8 cellular contexts compared by ENCODE assay signal in the genomic region with DNA sequence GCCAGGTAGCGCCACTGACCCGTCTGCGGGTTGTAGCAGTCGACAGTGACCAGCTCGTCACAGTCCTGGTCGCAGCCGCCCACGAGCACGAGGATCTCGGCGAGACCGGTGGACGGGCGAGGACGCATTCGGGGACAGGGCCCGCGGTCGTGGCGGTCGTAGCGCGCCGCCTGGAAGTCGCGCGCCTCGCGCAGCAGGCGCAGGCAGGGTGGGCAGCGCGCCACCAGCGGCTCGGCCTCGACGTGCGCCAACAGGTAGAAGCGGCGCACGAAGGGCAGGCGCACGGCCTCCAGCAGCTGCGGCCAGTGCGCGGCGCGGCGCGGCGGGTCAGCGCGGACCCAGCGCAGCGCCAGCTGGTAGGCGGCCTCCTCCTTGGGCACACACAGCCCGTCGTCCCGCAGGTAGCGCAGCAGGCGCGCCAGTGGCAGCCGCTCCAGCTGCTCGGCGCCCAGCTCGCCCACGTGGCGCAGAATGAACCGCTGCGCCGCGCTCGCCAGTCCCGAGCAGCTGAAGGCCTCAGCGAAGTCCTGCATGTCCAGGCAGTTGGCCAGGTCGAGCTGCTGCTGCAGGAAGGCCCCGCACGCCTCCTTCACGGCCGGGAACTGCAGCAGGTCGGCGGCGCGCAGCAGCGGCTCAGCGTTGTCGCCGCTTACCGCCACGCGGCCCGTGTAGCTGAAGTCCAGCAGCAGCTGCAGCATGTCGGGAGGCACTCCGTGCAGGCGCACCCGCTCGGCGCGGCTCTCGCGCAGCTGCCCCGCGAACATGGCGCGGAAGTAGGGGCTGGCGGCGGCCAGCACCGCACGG. TPM values are rescaled to one million over a fixed set of nuclear protein-coding genes. Genes with fewer than 3 reads are reported as not detected.
DNase-seq lines count a peak whose midpoint lies in the region; ATAC-seq and TF ChIP-seq lines count a peak whose summit lies in the region.

No MANE protein-coding gene starts in this region.

- peak overlapping the region; percentile 93 for H3K27ac Mint-ChIP-seq in stimulated activated memory B cell treated with anti-CD40 and anti-IgM and Interleukin-4, amounts not matched to agents 10 μg/mL and 1 μg/mL and 100 μg/mL, for 72 hours

- BruUV-seq in A673 (replicated peaks; lab: Mats Ljungman, UMichigan) = no TSS peak

- no peak for DNase-seq in A673 (ENCODE audit: low spot score)
- peak; percentile 63 for DNase-seq in RPMI7951 (ENCODE audit: low read depth)
- DNase-seq in cardiac fibroblast (ENCODE audit: low read depth in 2 of 2) = no peak
- DNase-seq in KBM-7 = no peak

- ATAC-seq in GM18511 (IDR thresholded peaks at IDR 0.05; ENCODE audit: unreplicated experiment) = peak; percentile 37
- ATAC-seq in HG03039 (IDR thresholded peaks at IDR 0.05; ENCODE audit: unreplicated experiment) = peak; percentile 29
- peak; percentile 60 for ATAC-seq in stimulated activated memory B cell treated with anti-CD40 and anti-IgM and Interleukin-4, amounts not matched to agents 10 μg/mL and 1 μg/mL and 100 μg/mL, for 72 hours

- no peaks in the 10 kb centered on the region for H3K27me3 Mint-ChIP-seq in stimulated activated memory B cell treated with anti-CD40 and anti-IgM and Interleukin-4, amounts not matched to agents 10 μg/mL and 1 μg/mL and 100 μg/mL, for 72 hours

- H3K27ac ChIP-seq in A673 (ENCODE audit: low read depth, low read length, poor library complexity, severe bottlenecking) (peak overlapping the region; percentile 75), layer of hippocampus (ENCODE audit: low read depth, low read length) (peak overlapping the region; percentile 96)

- peaks cover 46% of the 10 kb centered on the region for H3K4me1 Mint-ChIP-seq in stimulated activated memory B cell treated with anti-CD40 and anti-IgM and Interleukin-4, amounts not matched to agents 10 μg/mL and 1 μg/mL and 100 μg/mL, for 72 hours

- H3K9me3 Mint-ChIP-seq in stimulated activated memory B cell treated with anti-CD40 and anti-IgM and Interleukin-4, amounts not matched to agents 10 μg/mL and 1 μg/mL and 100 μg/mL, for 72 hours = no peaks in the 10 kb centered on the region

- H3K4me1 ChIP-seq in A673 (ENCODE audit: insufficient read depth, low read length, poor library complexity, severe bottlenecking) = peaks cover 11% of the 10 kb centered on the region

- peaks cover 10% of the 10 kb centered on the region for H3K36me3 Mint-ChIP-seq in stimulated activated memory B cell treated with anti-CD40 and anti-IgM and Interleukin-4, amounts not matched to agents 10 μg/mL and 1 μg/mL and 100 μg/mL, for 72 hours

- H3K4me3 Mint-ChIP-seq in stimulated activated memory B cell treated with anti-CD40 and anti-IgM and Interleukin-4, amounts not matched to agents 10 μg/mL and 1 μg/mL and 100 μg/mL, for 72 hours = peak overlapping the region; percentile 95

- CTCF ChIA-PET in A673 (lab: Charles Lee) = no interaction called here

- H3K9me3 ChIP-seq in A673 (ENCODE audit: low read depth, low read length, poor library complexity, severe bottlenecking) = no peaks in the 10 kb centered on the region

- no peak for TF ChIP-seq CTCF in A673 (conservative IDR thresholded peaks at IDR 0.05; ENCODE audit: low read depth, low read length)
- TF ChIP-seq CTCF in cardiac fibroblast (IDR thresholded peaks at IDR 0.05; ENCODE audit: low read depth, low read length) = no peak

- POLR2A ChIA-PET in A673 (lab: Charles Lee; ENCODE audit: low non-redundant PET) = no interaction called here

- H3K27me3 ChIP-seq in A673 (replicated peaks; ENCODE audit: insufficient read depth, low read depth, low read length, poor library complexity) (no peaks in the 10 kb centered on the region), layer of hippocampus (ENCODE audit: control insufficient read depth, insufficient read depth, low read length) (no peaks in the 10 kb centered on the region)

- H3K4me3 ChIP-seq in A673 (ENCODE audit: low read depth, low read length, poor library complexity, severe bottlenecking) = peak overlapping the region; percentile 89
- H3K4me3 ChIP-seq in cardiac fibroblast (replicated peaks in 1 of 2; ENCODE audit: low read depth in 2 of 2, low read length in 2 of 2) = peak overlapping the region; percentile 98 to 99

- in situ Hi-C loops in KBM-7 (cut with MboI; ENCODE audit: low pct_unique_long_range_greater_than_20kb, low sequenced_read_pairs) = no loop called here

- peaks cover 21% of the 10 kb centered on the region for H3K36me3 ChIP-seq in A673 (ENCODE audit: insufficient read depth, low read length, poor library complexity, severe bottlenecking)

- intact Hi-C loops in A673 (cut with micrococcal nuclease; ENCODE audit: unreplicated experiment) = loop anchor here (1.0 kb wide), 1 partner anchor 11 kb away; a partner anchor contains a TSS

RNA-seq across cellular contexts. Expression of a gene that starts 0.6 kb away (rescaled TPM):
- 29.4 and 38.0 TPM in 2 replicates for total RNA-seq in A673 (2021)
- 11.1 and 14.6 TPM in 2 replicates for total RNA-seq in RPMI7951 (2014; rRNA removed; shearing (Covaris generic))

RNA-seq across cellular contexts. Expression of a gene that starts 11.5 kb away (rescaled TPM):
- 37.8 and 44.2 TPM in 2 replicates for total RNA-seq in A673 (2021)
- total RNA-seq in RPMI7951 (2014; rRNA removed; shearing (Covaris generic)) = 10.7 and 11.2 TPM in 2 replicates

RNA-seq across cellular contexts. Expression of a gene that starts 22.3 kb away (rescaled TPM):
- 29.9 and 35.3 TPM in 2 replicates for total RNA-seq in A673 (2021)
- 11.4 and 15.6 TPM in 2 replicates for total RNA-seq in RPMI7951 (2014; rRNA removed; shearing (Covaris generic))

RNA-seq across cellular contexts. Expression of a gene that starts 22.6 kb away (rescaled TPM):
- 23.6 and 27.9 TPM in 2 replicates for total RNA-seq in A673 (2021)
- 29.9 and 30.8 TPM in 2 replicates for total RNA-seq in RPMI7951 (2014; rRNA removed; shearing (Covaris generic))

RNA-seq across cellular contexts. Expression of a gene that starts 47.0 kb away (rescaled TPM):
- total RNA-seq in A673 (2021) = not detected in 2 replicates
- total RNA-seq in RPMI7951 (2014; rRNA removed; shearing (Covaris generic)) = 0.20 TPM in 1 of 2 replicates, not detected in the other
